In genomic region chr2:178628590-178628989, GRCh38 we compare ENCODE assay signal across 13 cellular contexts.
"Had no signal": no experiment of that assay in that cellular context is flagged by ENCODE, and none has a peak within 500 bp of the region (broad histone marks: within the 10 kb centered on the region; RNA-seq: fewer than 3 reads in every experiment).

No MANE protein-coding gene starts in this region.

- H3K9me3 ChIP-seq: esophagus squamous epithelium, tibial artery had no signal

- H3K4me2 ChIP-seq: hepatocyte had no signal

- H3K79me2 ChIP-seq: hepatocyte had no signal

- H3K36me3 ChIP-seq: esophagus squamous epithelium, tibial artery had no signal

- H2AFZ ChIP-seq: hepatocyte had no signal

- DNase-seq: activated CD4-positive, alpha-beta memory T cell treated with anti-CD3 and anti-CD28 coated beads for 36 hours; activated CD4-positive, alpha-beta T cell treated with anti-CD3 and anti-CD28 coated beads for 1 hour; activated effector memory CD4-positive, alpha-beta T cell treated with anti-CD3 and anti-CD28 coated beads, Interleukin-2, amount 50 U/mL, for 16 hours; activated naive CD8-positive, alpha-beta T cell treated with anti-CD3 and anti-CD28 coated beads for 36 hours; activated T-cell treated with anti-CD3 and anti-CD28 coated beads, Interleukin-2, amount 50 U/mL, for 4 hours; anterior cingulate cortex; esophagus squamous epithelium; natural killer cell; occipital lobe; SW 1271; tibial artery had no signal

- H3K27me3 ChIP-seq: esophagus squamous epithelium, hepatocyte, tibial artery had no signal

- H3K27ac ChIP-seq: esophagus squamous epithelium, hepatocyte, skin epidermis, tibial artery had no signal

- H3K4me3 ChIP-seq: esophagus squamous epithelium, hepatocyte, skin epidermis, tibial artery had no signal

- H3K4me1 ChIP-seq: esophagus squamous epithelium, tibial artery had no signal

- ATAC-seq: activated T-cell treated with anti-CD3 and anti-CD28 coated beads, Interleukin-2, amount 50 U/mL, for 4 hours; natural killer cell had no signal
